ENCODE assay signal across 18 cellular contexts in genomic region chr6:42696526-42697267, GRCh38. TPM values are rescaled to one million over a fixed set of nuclear protein-coding genes. Genes with fewer than 3 reads are reported as not detected.
DNase-seq lines count a peak whose midpoint lies in the region; ATAC-seq, FAIRE-seq and TF ChIP-seq lines count a peak whose summit lies in the region.
"Had no signal": no experiment of that assay in that cellular context is flagged by ENCODE, and none has a peak within 500 bp of the region (broad histone marks: within the 10 kb centered on the region; RNA-seq: fewer than 3 reads in every experiment).

No MANE protein-coding gene starts in this region.

- no peaks in the 10 kb centered on the region for H3K27me3 Mint-ChIP-seq in astrocyte (ENCODE audit: low read depth, unreplicated experiment)
- no peaks in the 10 kb centered on the region for H3K27me3 Mint-ChIP-seq in stimulated activated memory B cell treated with anti-CD40 and anti-IgM and Interleukin-4, amounts not matched to agents 10 μg/mL and 1 μg/mL and 100 μg/mL, for 72 hours
- H3K27me3 Mint-ChIP-seq: CD8-positive, alpha-beta memory T cell; stimulated activated naive CD8-positive, alpha-beta T cell treated with anti-CD3 and anti-CD28 coated beads, Interleukin-15, Interleukin-2, amounts not matched to agents 100 ng/mL and 50 ng/mL, for 24 hours had no signal

- no peak for TF ChIP-seq CTCF in astrocyte (IDR thresholded peaks at IDR 0.05; ENCODE audit: insufficient read depth, low read depth, low read length)

- no peak overlapping the region for H3K27ac ChIP-seq in astrocyte (ENCODE audit: low read depth, low read length)
- peak overlapping the region; percentile 44 for H3K27ac ChIP-seq in skeletal muscle tissue (ENCODE audit: low read depth, low read length)
- H3K27ac ChIP-seq: hepatocyte had no signal

- no peak overlapping the region for H3K4me2 ChIP-seq in astrocyte (ENCODE audit: low read length)
- H3K4me2 ChIP-seq: hepatocyte had no signal

- H3K27me3 ChIP-seq in astrocyte (ENCODE audit: insufficient read depth, low read length) = no peaks in the 10 kb centered on the region
- no peaks in the 10 kb centered on the region for H3K27me3 ChIP-seq in skeletal muscle tissue (ENCODE audit: control insufficient read depth in 3 of 3, insufficient read depth in 3 of 3, low read length in 3 of 3)
- H3K27me3 ChIP-seq: hepatocyte had no signal

- H2AFZ ChIP-seq in astrocyte (ENCODE audit: low read depth, low read length) = no peak overlapping the region
- H2AFZ ChIP-seq: hepatocyte had no signal

- no peaks in the 10 kb centered on the region for H3K9me3 Mint-ChIP-seq in astrocyte (ENCODE audit: unreplicated experiment)
- H3K9me3 Mint-ChIP-seq in stimulated activated memory B cell treated with anti-CD40 and anti-IgM and Interleukin-4, amounts not matched to agents 10 μg/mL and 1 μg/mL and 100 μg/mL, for 72 hours = no peaks in the 10 kb centered on the region
- H3K9me3 Mint-ChIP-seq: CD8-positive, alpha-beta memory T cell; stimulated activated naive CD8-positive, alpha-beta T cell treated with anti-CD3 and anti-CD28 coated beads, Interleukin-15, Interleukin-2, amounts not matched to agents 100 ng/mL and 50 ng/mL, for 24 hours had no signal

- intact Hi-C loops in left ventricle myocardium superior (cut with micrococcal nuclease) = no loop called here

- H3K9me3 ChIP-seq in astrocyte (ENCODE audit: insufficient read depth, low read depth, low read length) (no peaks in the 10 kb centered on the region), skeletal muscle tissue (ENCODE audit: control insufficient read depth in 3 of 3, low read length in 3 of 3) (no peaks in the 10 kb centered on the region)

- H3K36me3 ChIP-seq in astrocyte (ENCODE audit: insufficient read depth, low read length) (peaks cover 2% of the 10 kb centered on the region), skeletal muscle tissue (ENCODE audit: control insufficient read depth in 3 of 3, insufficient read depth in 3 of 3, low read length in 3 of 3) (peaks cover 6 to 18% (median 12%) of the 10 kb centered on the region in 3 donors)

- H3K4me3 Mint-ChIP-seq in astrocyte (ENCODE audit: unreplicated experiment) = no peak overlapping the region
- no peak overlapping the region for H3K4me3 Mint-ChIP-seq in stimulated activated memory B cell treated with anti-CD40 and anti-IgM and Interleukin-4, amounts not matched to agents 10 μg/mL and 1 μg/mL and 100 μg/mL, for 72 hours
- H3K4me3 Mint-ChIP-seq: CD8-positive, alpha-beta memory T cell; stimulated activated naive CD8-positive, alpha-beta T cell treated with anti-CD3 and anti-CD28 coated beads, Interleukin-15, Interleukin-2, amounts not matched to agents 100 ng/mL and 50 ng/mL, for 24 hours had no signal

- H3K4me3 ChIP-seq in astrocyte (ENCODE audit: insufficient read depth, low read depth, low read length) = no peak overlapping the region
- H3K4me3 ChIP-seq in skeletal muscle tissue (ENCODE audit: low read length in 3 of 3) = no peak overlapping the region
- H3K4me3 ChIP-seq: hepatocyte had no signal

- FAIRE-seq in astrocyte (lab: Jason Lieb, UNC) = peak; percentile 41

- H3K79me2 ChIP-seq in astrocyte (ENCODE audit: insufficient read depth, low read length) = no peaks in the 10 kb centered on the region
- H3K79me2 ChIP-seq: hepatocyte had no signal

- peaks cover 26% of the 10 kb centered on the region for H3K4me1 Mint-ChIP-seq in astrocyte (ENCODE audit: low read depth, unreplicated experiment)
- H3K4me1 Mint-ChIP-seq in stimulated activated memory B cell treated with anti-CD40 and anti-IgM and Interleukin-4, amounts not matched to agents 10 μg/mL and 1 μg/mL and 100 μg/mL, for 72 hours = peaks cover 22% of the 10 kb centered on the region

- DNase-seq in EL = peak; percentile 53
- DNase-seq in astrocyte (ENCODE audit: low read depth) = peak; percentile 72
- DNase-seq in left ventricle myocardium superior = no peak
- DNase-seq in NCI-H345 treated with DMSO at 0.1 percent for 48 hours (lab: John Stamatoyannopoulos, UW; ENCODE audit: unreplicated experiment) = no peak
- DNase-seq in NCI-H187 (lab: John Stamatoyannopoulos, UW) = no peak
- DNase-seq in NOMO-1 treated with DMSO at 0.1 percent for 48 hours (lab: John Stamatoyannopoulos, UW; ENCODE audit: unreplicated experiment) = no peak
- DNase-seq: activated CD4-positive, alpha-beta T cell treated with anti-CD3 and anti-CD28 coated beads for 1 hour; anterior cingulate cortex; CD8-positive, alpha-beta memory T cell; GF-D8; MV-4-11; NCI-H2227 treated with DMSO at 0.1 percent for 48 hours; stimulated activated CD4-positive, alpha-beta T cell treated with anti-CD3 and anti-CD28 coated beads, Interleukin-4, amount 100 ng/mL, for 4 hours had no signal

- H3K9ac ChIP-seq in astrocyte (ENCODE audit: low read length) (no peak overlapping the region), skeletal muscle tissue (ENCODE audit: low read depth in 1 of 3, low read length in 3 of 3) (no peak overlapping the region)

- no peak overlapping the region for H3K27ac Mint-ChIP-seq in astrocyte (ENCODE audit: unreplicated experiment)
- no peak overlapping the region for H3K27ac Mint-ChIP-seq in stimulated activated memory B cell treated with anti-CD40 and anti-IgM and Interleukin-4, amounts not matched to agents 10 μg/mL and 1 μg/mL and 100 μg/mL, for 72 hours
- H3K27ac Mint-ChIP-seq: stimulated activated naive CD8-positive, alpha-beta T cell treated with anti-CD3 and anti-CD28 coated beads, Interleukin-15, Interleukin-2, amounts not matched to agents 100 ng/mL and 50 ng/mL, for 24 hours had no signal

- H4K20me1 ChIP-seq in astrocyte (ENCODE audit: insufficient read depth, low read length) = no peaks in the 10 kb centered on the region

- H3K4me1 ChIP-seq in astrocyte (ENCODE audit: insufficient read depth, low read length) (peaks cover 37% of the 10 kb centered on the region), skeletal muscle tissue (ENCODE audit: control insufficient read depth in 3 of 3, insufficient read depth in 3 of 3, low read length in 3 of 3) (peaks cover 31 to 39% (median 37%) of the 10 kb centered on the region in 3 donors)

- ATAC-seq in left ventricle myocardium superior = peak; percentile 46
- ATAC-seq in stimulated activated memory B cell treated with anti-CD40 and anti-IgM and Interleukin-4, amounts not matched to agents 10 μg/mL and 1 μg/mL and 100 μg/mL, for 72 hours = no peak

- peaks cover 17% of the 10 kb centered on the region for H3K36me3 Mint-ChIP-seq in astrocyte (ENCODE audit: low read depth, unreplicated experiment)
- peaks cover 12% of the 10 kb centered on the region for H3K36me3 Mint-ChIP-seq in stimulated activated memory B cell treated with anti-CD40 and anti-IgM and Interleukin-4, amounts not matched to agents 10 μg/mL and 1 μg/mL and 100 μg/mL, for 72 hours

RNA-seq across cellular contexts. Expression of gene PRPH2, which starts 25.7 kb away (rescaled TPM):
- not detected in 2 replicates for total RNA-seq in astrocyte
- 0.47 TPM for total RNA-seq in left ventricle myocardium superior
- total RNA-seq in skeletal muscle tissue = 5.7 TPM
- total RNA-seq: hepatocyte, HT1080 had no signal

RNA-seq across cellular contexts. Expression of gene TBCC, which starts 49.2 kb away (rescaled TPM):
- total RNA-seq in astrocyte (25.8 and 27.4 TPM in 2 replicates), left ventricle myocardium superior (10.6 TPM), skeletal muscle tissue (57.9 TPM)

Comparison
In these comparisons a context has a peak if more than half of its experiments do, and no peak if none do; other contexts are left out.
1. DNase-seq: peak in EL (single experiment) and astrocyte (single experiment); none in left ventricle myocardium superior (single experiment), NCI-H345 treated with DMSO at 0.1 percent for 48 hours (single experiment), NCI-H187 (0 of 2) and NOMO-1 treated with DMSO at 0.1 percent for 48 hours (single experiment).